7 cellular contexts compared by ENCODE assay signal in genomic region chr1:176208034-176208433, GRCh38. TPM values are rescaled to one million over a fixed set of nuclear protein-coding genes. Genes with fewer than 3 reads are reported as not detected.
DNase-seq lines count a peak whose midpoint lies in the region; ATAC-seq, FAIRE-seq and TF ChIP-seq lines count a peak whose summit lies in the region.

No MANE protein-coding gene starts in this region.

- H3K27ac ChIP-seq in HEK293 (ENCODE audit: extremely low read depth, low read depth, low read length) (no peak overlapping the region), right cardiac atrium (ENCODE audit: low read length) (no peak overlapping the region), small intestine (ENCODE audit: low read depth in 1 of 2, low read length in 1 of 2) (peak overlapping the region; percentile 52 to 100)

- CTCF ChIA-PET in HEK293 (lab: Yijun Ruan, JAX), result interaction anchor here (0.8 kb wide), 1 partner anchor 61 kb away, joined by 3 read pairs; no protein-coding TSS in a partner anchor

- DNase-seq in right cardiac atrium (peak in 1 of 3 donors; percentile 44), small intestine (no peak), frontal cortex (ENCODE audit: low spot score in 2 of 2) (no peak)

- H3K27me3 ChIP-seq in right cardiac atrium (ENCODE audit: control insufficient read depth, insufficient read depth), result no peaks in the 10 kb centered on the region
- no peaks in the 10 kb centered on the region for H3K27me3 ChIP-seq in small intestine (ENCODE audit: control insufficient read depth in 2 of 2, insufficient read depth in 2 of 2, low read length in 2 of 2)

- no peaks in the 10 kb centered on the region for H3K36me3 ChIP-seq in HEK293 (ENCODE audit: control insufficient read depth in 2 of 2, insufficient read depth in 1 of 2, low read length in 2 of 2)
- H3K36me3 ChIP-seq in small intestine (ENCODE audit: control insufficient read depth in 2 of 2, insufficient read depth in 2 of 2, low read length in 2 of 2), result no peaks in the 10 kb centered on the region

- H3K9me3 ChIP-seq in HEK293 (ENCODE audit: control insufficient read depth, insufficient read depth, low read depth, low read length), result no peaks in the 10 kb centered on the region
- no peaks in the 10 kb centered on the region for H3K9me3 ChIP-seq in right cardiac atrium (ENCODE audit: control insufficient read depth, low read length)
- H3K9me3 ChIP-seq in small intestine (ENCODE audit: control insufficient read depth, low read depth), result no peaks in the 10 kb centered on the region

- ATAC-seq in right cardiac atrium (no peak), GM21526 (IDR thresholded peaks at IDR 0.05; ENCODE audit: low FRiP score, unreplicated experiment) (no peak), GM18861 (IDR thresholded peaks at IDR 0.05; ENCODE audit: unreplicated experiment) (no peak)

- TF ChIP-seq CTCF in HEK293 (tag by site-specific recombination; IDR thresholded peaks at IDR 0.05) (no peak), WI38 (IDR thresholded peaks at IDR 0.05; ENCODE audit: low read depth, low read length) (no peak)

- no peak for FAIRE-seq in small intestine (lab: Jason Lieb, UNC)
- no peak for FAIRE-seq in frontal cortex (lab: Jason Lieb, UNC)

- intact Hi-C loops in right cardiac atrium (cut with DNase I), result no loop called here

- POLR2A ChIA-PET in HEK293 (lab: Yijun Ruan, JAX), result interaction anchor here (0.5 to 1.1 kb wide), 9 partner anchors 10 to 42 kb away, joined by 3 to 11 read pairs (median 4); no protein-coding TSS in a partner anchor

- peaks cover 6% of the 10 kb centered on the region for H3K4me1 ChIP-seq in HEK293 (ENCODE audit: control insufficient read depth, insufficient read depth, low read length)
- peaks cover 3% of the 10 kb centered on the region for H3K4me1 ChIP-seq in right cardiac atrium (ENCODE audit: control insufficient read depth, insufficient read depth, low read length)
- peaks cover 0 to 8% of the 10 kb centered on the region in 2 donors for H3K4me1 ChIP-seq in small intestine (ENCODE audit: control insufficient read depth in 2 of 2, insufficient read depth in 1 of 2, low read depth in 1 of 2, low read length in 1 of 2)

- H3K4me3 ChIP-seq in HEK293 (ENCODE audit: low read depth, low read length) (peak overlapping the region; percentile 83), WI38 (ENCODE audit: low read depth, low read length) (peak overlapping the region; percentile 89), right cardiac atrium (ENCODE audit: low read length) (peak overlapping the region; percentile 90), small intestine (ENCODE audit: low read depth in 1 of 2, low read length in 2 of 2) (peak overlapping the region; percentile 39 to 89)

- WGBS in right cardiac atrium, result 59% methylated on average over 9 of the region's 9 CpGs
- 20 to 44% (median 32%) methylated on average over 9 of the region's 9 CpGs for WGBS in small intestine, 3 donors

TF ChIP-seq in HEK293, 187 proteins besides CTCF, POLR2A, EP300 and RAD21:
- no peak for TF ChIP-seq ZFP69B (tag by site-specific recombination; IDR thresholded peaks at IDR 0.05)
- TF ChIP-seq ZNF433 (tag by site-specific recombination; IDR thresholded peaks at IDR 0.05; ENCODE audit: low read depth), result no peak
- no peak for TF ChIP-seq ZNF112 (tag by site-specific recombination; IDR thresholded peaks at IDR 0.05)
- no peak for TF ChIP-seq ZNF571 (tag by site-specific recombination; IDR thresholded peaks at IDR 0.05)
- no peak for TF ChIP-seq ZNF174 (tag by site-specific recombination; IDR thresholded peaks at IDR 0.05)
- TF ChIP-seq, protein P1, sequence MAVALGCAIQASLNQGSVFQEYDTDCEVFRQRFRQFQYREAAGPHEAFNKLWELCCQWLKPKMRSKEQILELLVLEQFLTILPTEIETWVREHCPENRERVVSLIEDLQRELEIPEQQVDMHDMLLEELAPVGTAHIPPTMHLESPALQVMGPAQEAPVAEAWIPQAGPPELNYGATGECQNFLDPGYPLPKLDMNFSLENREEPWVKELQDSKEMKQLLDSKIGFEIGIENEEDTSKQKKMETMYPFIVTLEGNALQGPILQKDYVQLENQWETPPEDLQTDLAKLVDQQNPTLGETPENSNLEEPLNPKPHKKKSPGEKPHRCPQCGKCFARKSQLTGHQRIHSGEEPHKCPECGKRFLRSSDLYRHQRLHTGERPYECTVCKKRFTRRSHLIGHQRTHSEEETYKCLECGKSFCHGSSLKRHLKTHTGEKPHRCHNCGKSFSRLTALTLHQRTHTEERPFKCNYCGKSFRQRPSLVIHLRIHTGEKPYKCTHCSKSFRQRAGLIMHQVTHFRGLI (tag by site-specific recombination; IDR thresholded peaks at IDR 0.05), result no peak
- no peak for TF ChIP-seq ZNF2 (tag by site-specific recombination; IDR thresholded peaks at IDR 0.05)
- TF ChIP-seq KLF10 (tag by site-specific recombination; IDR thresholded peaks at IDR 0.05), result no peak
- TF ChIP-seq, protein P2, sequence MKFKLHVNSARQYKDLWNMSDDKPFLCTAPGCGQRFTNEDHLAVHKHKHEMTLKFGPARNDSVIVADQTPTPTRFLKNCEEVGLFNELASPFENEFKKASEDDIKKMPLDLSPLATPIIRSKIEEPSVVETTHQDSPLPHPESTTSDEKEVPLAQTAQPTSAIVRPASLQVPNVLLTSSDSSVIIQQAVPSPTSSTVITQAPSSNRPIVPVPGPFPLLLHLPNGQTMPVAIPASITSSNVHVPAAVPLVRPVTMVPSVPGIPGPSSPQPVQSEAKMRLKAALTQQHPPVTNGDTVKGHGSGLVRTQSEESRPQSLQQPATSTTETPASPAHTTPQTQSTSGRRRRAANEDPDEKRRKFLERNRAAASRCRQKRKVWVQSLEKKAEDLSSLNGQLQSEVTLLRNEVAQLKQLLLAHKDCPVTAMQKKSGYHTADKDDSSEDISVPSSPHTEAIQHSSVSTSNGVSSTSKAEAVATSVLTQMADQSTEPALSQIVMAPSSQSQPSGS (tag by site-specific recombination; IDR thresholded peaks at IDR 0.05; ENCODE audit: low read depth), result no peak
- no peak for TF ChIP-seq ZFP41 (tag by site-specific recombination; IDR thresholded peaks at IDR 0.05; ENCODE audit: borderline replicate concordance)
- TF ChIP-seq HOXA7 (CRISPR knock-in tag; IDR thresholded peaks at IDR 0.05; ENCODE audit: borderline replicate concordance), result no peak
- TF ChIP-seq ZNF146 (tag by site-specific recombination; IDR thresholded peaks at IDR 0.05), result no peak
- TF ChIP-seq ZNF654 (tag by site-specific recombination; IDR thresholded peaks at IDR 0.05; ENCODE audit: low read depth), result no peak
- TF ChIP-seq ZNF24 (tag by site-specific recombination; IDR thresholded peaks at IDR 0.05), result no peak
- TF ChIP-seq ZNF548 (tag by site-specific recombination; IDR thresholded peaks at IDR 0.05), result no peak

RNA-seq across cellular contexts. Expression of gene COP1, which starts 0.9 kb away (rescaled TPM):
- total RNA-seq in right cardiac atrium (10 to 100 TPM; 23.1 to 26.0 (median 23.2) TPM), frontal cortex (146 TPM)
- polyA plus RNA-seq in right cardiac atrium (23.9 TPM), small intestine (10 to 100 TPM; 34.2 to 68.4 (median 43.0) TPM)

Comparison
In these comparisons a context has a peak if more than half of its experiments do, and no peak if none do; other contexts are left out.
1. H3K27ac ChIP-seq: peak in small intestine (2 of 2); none in HEK293 (single experiment) and right cardiac atrium (single experiment).
2. Peak in every context shown above with its lines, with median percentiles within 50 percentile points of each other: H3K4me3 ChIP-seq.